10 cellular contexts compared by ENCODE assay signal in the genomic region with DNA sequence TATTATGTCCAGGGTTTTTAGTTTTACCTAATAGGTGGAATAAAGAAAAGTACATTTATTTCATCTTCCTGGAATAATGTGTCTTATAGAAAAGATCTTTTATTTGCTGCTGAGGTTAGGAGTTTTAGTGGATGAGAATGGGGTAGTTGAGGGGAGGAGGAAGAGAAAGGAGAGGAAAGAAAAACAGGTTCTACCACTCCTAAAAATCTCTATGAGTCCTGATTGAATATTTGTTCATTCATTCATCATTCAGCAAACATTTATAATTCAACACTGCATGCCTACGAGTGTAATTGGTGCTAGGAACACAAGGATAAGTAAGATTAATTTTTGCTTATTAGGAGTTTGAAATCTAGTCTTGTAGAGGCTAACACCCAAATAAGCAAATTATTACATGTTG. TPM values are rescaled to one million over a fixed set of nuclear protein-coding genes. Genes with fewer than 3 reads are reported as not detected.
"Had no signal": no experiment of that assay in that cellular context is flagged by ENCODE, and none has a peak within 500 bp of the region (broad histone marks: within the 10 kb centered on the region; RNA-seq: fewer than 3 reads in every experiment).

No MANE protein-coding gene starts in this region.

- H3K9me3 ChIP-seq: HAP-1 had no signal

- H3K27ac ChIP-seq: GM23248, HL-60 had no signal

- H3K4me3 ChIP-seq: GM23248, HAP-1 had no signal

- H3K36me3 ChIP-seq: HAP-1 had no signal

- DNase-seq: GM23248, GOT3, H7, HFFc6, KBM-7 had no signal

- FAIRE-seq: HepG2 had no signal

- H3K4me1 ChIP-seq: HAP-1 had no signal

- H3K9ac ChIP-seq: GM23248 had no signal

- H2AFZ ChIP-seq: GM23248 had no signal

- ATAC-seq: HCT116, HepG2 had no signal

RNA-seq across cellular contexts. Expression of a gene that starts 45.2 kb away (rescaled TPM):
- total RNA-seq: GM23248, HepG2, HFFc6, HT1080 had no signal
- polyA plus RNA-seq: GM23248, HepG2 had no signal
